8 cellular contexts compared by ENCODE assay signal in genomic region chrX:154097003-154097596, GRCh38. TPM values are rescaled to one million over a fixed set of nuclear protein-coding genes. Genes with fewer than 3 reads are reported as not detected.
DNase-seq lines count a peak whose midpoint lies in the region; ATAC-seq and TF ChIP-seq lines count a peak whose summit lies in the region.

No MANE protein-coding gene starts in this region.

- no peak for TF ChIP-seq POLR2A in right lobe of liver (IDR thresholded peaks at IDR 0.05)

- H3K36me3 ChIP-seq in right lobe of liver, result no peaks in the 10 kb centered on the region

- peak overlapping the region; percentile 55 to 75 (median 60) for H3K4me3 ChIP-seq in right lobe of liver

- WGBS in right lobe of liver (ENCODE audit: insufficient coverage, low coverage, low lambda C conversion rate, missing lambda C conversion rate), result 6% methylated on average over 6 of the region's 82 CpGs

- no peaks in the 10 kb centered on the region for H3K9me3 ChIP-seq in right lobe of liver

- H3K27me3 ChIP-seq in right lobe of liver, result no peaks in the 10 kb centered on the region

- peak overlapping the region; percentile 78 to 90 (median 87) for H3K27ac ChIP-seq in right lobe of liver

- ATAC-seq in HG03025 (IDR thresholded peaks at IDR 0.05; ENCODE audit: low FRiP score, unreplicated experiment), result peak; percentile 33
- peak; percentile 60 to 65 (median 64) for ATAC-seq in right lobe of liver

- intact Hi-C loops in right lobe of liver (cut with DNase I), result no loop called here

- TF ChIP-seq CTCF in right lobe of liver (IDR thresholded peaks at IDR 0.05), result no peak

- H3K4me1 ChIP-seq in right lobe of liver, result peaks cover 0 to 14% (median 0%) of the 10 kb centered on the region in 4 donors

- DNase-seq in SKM-1 treated with dmso at 0.1 percent for 144 hours (lab: John Stamatoyannopoulos, UW; ENCODE audit: unreplicated experiment) (peak; percentile 4), SKM-1 (lab: John Stamatoyannopoulos, UW; ENCODE audit: unreplicated experiment) (no peak), NCI-H2196 treated with DMSO at 0.1 percent for 48 hours (lab: John Stamatoyannopoulos, UW; ENCODE audit: unreplicated experiment) (peak; percentile 28), dermis microvascular lymphatic vessel endothelial cell (ENCODE audit: low read depth in 2 of 2) (peak; percentile 39 to 74), right lobe of liver (peak; percentile 66 to 78 (median 75))
- DNase-seq in activated CD4-positive, alpha-beta T cell treated with anti-CD3 and anti-CD28 coated beads, Interleukin-2, amount 50 U/mL, for 4 hours, result peak; percentile 54 to 62
- peak; percentile 47 to 51 for DNase-seq in stimulated activated CD4-positive, alpha-beta T cell treated with anti-CD3 and anti-CD28 coated beads, Interleukin-4, amount 100 ng/mL, for 48 hours (ENCODE audit: low read depth in 2 of 2)

RNA-seq across cellular contexts. Expression of gene MECP2, which starts 0.4 kb away (rescaled TPM):
- total RNA-seq in dermis microvascular lymphatic vessel endothelial cell, result 13.2 and 17.1 TPM in 2 replicates
- total RNA-seq in right lobe of liver, result 10 to 100 TPM; 14.1 to 18.4 (median 16.0) TPM

RNA-seq across cellular contexts. Expression of gene OPN1LW, which starts 46.9 kb away (rescaled TPM):
- total RNA-seq in dermis microvascular lymphatic vessel endothelial cell (0.13 and 0.51 TPM in 2 replicates), right lobe of liver (not detected)
